In genomic region chr14:102479107-102479506, GRCh38 we compare ENCODE assay signal across 15 cellular contexts.
"Had no signal": no experiment of that assay in that cellular context is flagged by ENCODE, and none has a peak within 500 bp of the region (broad histone marks: within the 10 kb centered on the region; RNA-seq: fewer than 3 reads in every experiment).

No MANE protein-coding gene starts in this region.

- ATAC-seq: activated CD8-positive, alpha-beta T cell treated with anti-CD3 and anti-CD28 coated beads for 36 hours; activated naive CD8-positive, alpha-beta T cell treated with anti-CD3 and anti-CD28 coated beads, Interleukin-2, amount 50 U/mL, for 24 hours; activated T-cell treated with anti-CD3 and anti-CD28 coated beads, Interleukin-2, amount 50 U/mL, for 72 hours; T-cell had no signal

- DNase-seq: activated CD8-positive, alpha-beta memory T cell treated with anti-CD3 and anti-CD28 coated beads, Interleukin-2, amount 50 U/mL, for 4 hours; activated CD8-positive, alpha-beta T cell treated with anti-CD3 and anti-CD28 coated beads for 36 hours; activated naive CD8-positive, alpha-beta T cell treated with anti-CD3 and anti-CD28 coated beads, Interleukin-2, amount 50 U/mL, for 24 hours; activated T-cell treated with anti-CD3 and anti-CD28 coated beads, Interleukin-2, amount 50 U/mL, for 72 hours; endodermal cell; immature natural killer cell; mesendoderm; stimulated activated CD4-positive, alpha-beta T cell treated with anti-CD3 and anti-CD28 coated beads, Interleukin-2, amount 100 ng/mL, for 48 hours; stimulated activated naive CD4-positive, alpha-beta T cell treated with Interleukin-2 at 50 U/mL for 16 hours; T-cell; T1000 had no signal

- H3K27ac ChIP-seq: parathyroid adenoma, VCaP had no signal

- H3K9me3 ChIP-seq: testis had no signal

- H3K27me3 Mint-ChIP-seq: activated CD8-positive, alpha-beta T cell treated with anti-CD3 and anti-CD28 coated beads for 36 hours; activated naive CD8-positive, alpha-beta T cell treated with anti-CD3 and anti-CD28 coated beads, Interleukin-2, amount 50 U/mL, for 24 hours; T-cell had no signal

- H3K27ac Mint-ChIP-seq: activated CD8-positive, alpha-beta T cell treated with anti-CD3 and anti-CD28 coated beads for 36 hours; activated T-cell treated with anti-CD3 and anti-CD28 coated beads, Interleukin-2, amount 50 U/mL, for 72 hours; endodermal cell had no signal

- H3K9me3 Mint-ChIP-seq: activated naive CD8-positive, alpha-beta T cell treated with anti-CD3 and anti-CD28 coated beads, Interleukin-2, amount 50 U/mL, for 24 hours had no signal

- H3K27me3 ChIP-seq: testis had no signal

- H3K4me3 ChIP-seq: testis had no signal

- H3K4me3 Mint-ChIP-seq: activated CD8-positive, alpha-beta T cell treated with anti-CD3 and anti-CD28 coated beads for 36 hours; activated naive CD8-positive, alpha-beta T cell treated with anti-CD3 and anti-CD28 coated beads, Interleukin-2, amount 50 U/mL, for 24 hours; activated T-cell treated with anti-CD3 and anti-CD28 coated beads, Interleukin-2, amount 50 U/mL, for 72 hours; endodermal cell; T-cell had no signal

- FAIRE-seq: urothelium cell line had no signal
